1 cellular context compared by ENCODE assay signal in genomic region chr6:38573800-38574395, GRCh38.
A peak's percentile ranks its signal among the peaks of the same experiment; 100 is the strongest.
TF ChIP-seq lines count a peak whose summit lies in the region.

No MANE protein-coding gene starts in this region.

TF ChIP-seq in K562, 482 proteins besides CTCF, POLR2A, EP300 and RAD21 (continued from another document and continues in another):
- TF ChIP-seq HMBOX1 (IDR thresholded peaks at IDR 0.05) (peak; percentile 100), RBM34 (IDR thresholded peaks at IDR 0.05; ENCODE audit: borderline replicate concordance, insufficient read depth, low read length) (no peak), ZFPM2 (CRISPR knock-in tag; IDR thresholded peaks at IDR 0.05) (no peak), ZBTB8A (IDR thresholded peaks at IDR 0.05; ENCODE audit: partially characterized antibody) (no peak), OTX1 (CRISPR knock-in tag; IDR thresholded peaks at IDR 0.05) (no peak), KDM1A (IDR thresholded peaks at IDR 0.05) (0 out of 4 replicates have a peak, but pooled peaks of 1 of the 2 experiments have one; percentile 8), BRF2 (IDR thresholded peaks at IDR 0.05; ENCODE audit: borderline replicate concordance, insufficient read depth, insufficient read length) (no peak), PBX2 (CRISPR knock-in tag; IDR thresholded peaks at IDR 0.05; ENCODE audit: low read depth) (no peak), PBX2 (tag; conservative IDR thresholded peaks at IDR 0.05; ENCODE audit: low read depth) (0 out of 2 replicates have a peak, but pooled peaks have one; percentile 22), WHSC1 (IDR thresholded peaks at IDR 0.05; ENCODE audit: low read length) (no peak), SP2 (IDR thresholded peaks at IDR 0.05; ENCODE audit: extremely low read depth, low read depth, low read length, poor library complexity, severe bottlenecking) (no peak), ETV1 (tag; conservative IDR thresholded peaks at IDR 0.05; ENCODE audit: low read depth) (peak; percentile 52; the same call in 1 of the 2 replicates), JUNB (CRISPR knock-in tag; conservative IDR thresholded peaks at IDR 0.05) (no peak), TBP (optimal IDR thresholded peaks at IDR 0.05; ENCODE audit: low read depth, low read length) (no peak), ZNF639 (CRISPR knock-in tag; conservative IDR thresholded peaks at IDR 0.05 in 1 of 2, IDR thresholded peaks at IDR 0.05 in 1 of 2) (no peak), RBM14 (IDR thresholded peaks at IDR 0.05; ENCODE audit: borderline replicate concordance, insufficient read depth, low read depth, low read length) (no peak), ZEB2 (IDR thresholded peaks at IDR 0.05) (peak; percentile 29; the same call in 1 of the 2 replicates), TCFL5 (CRISPR knock-in tag; conservative IDR thresholded peaks at IDR 0.05) (no peak), ZNF212 (CRISPR knock-in tag; IDR thresholded peaks at IDR 0.05) (no peak), RHOXF2B (CRISPR knock-in tag; conservative IDR thresholded peaks at IDR 0.05) (no peak), KAT2B (IDR thresholded peaks at IDR 0.05; ENCODE audit: low read depth, low read length) (no peak), EGR1 (conservative IDR thresholded peaks at IDR 0.05) (no peak), BCL6 (CRISPR knock-in tag; IDR thresholded peaks at IDR 0.05) (no peak), MYC (IDR thresholded peaks at IDR 0.05; ENCODE audit: low read depth, low read length) (no peak), MYC (CRISPR knock-in tag; IDR thresholded peaks at IDR 0.05; ENCODE audit: borderline replicate concordance, low read depth) (no peak), ZNF507 (tag; conservative IDR thresholded peaks at IDR 0.05) (no peak), ZNF583 (CRISPR knock-in tag; IDR thresholded peaks at IDR 0.05) (no peak), GATAD2A (IDR thresholded peaks at IDR 0.05) (no peak), SMAD3 (CRISPR knock-in tag; conservative IDR thresholded peaks at IDR 0.05) (no peak), TCF15 (CRISPR knock-in tag; IDR thresholded peaks at IDR 0.05) (no peak), PHB (CRISPR knock-in tag; IDR thresholded peaks at IDR 0.05) (no peak), FOXM1 (IDR thresholded peaks at IDR 0.05; ENCODE audit: low read depth) (no peak), FOXM1 (CRISPR knock-in tag; IDR thresholded peaks at IDR 0.05; ENCODE audit: low read depth) (no peak), TAF7 (tag; IDR thresholded peaks at IDR 0.05) (no peak), FOXJ2 (tag; IDR thresholded peaks at IDR 0.05) (no peak), BACH1 (tag; IDR thresholded peaks at IDR 0.05) (peak; percentile 90), HDAC2 (IDR thresholded peaks at IDR 0.05) (peak; percentile 35; the same call in 1 of the 2 replicates), PTRF (tag; IDR thresholded peaks at IDR 0.05) (no peak), ELK3 (CRISPR knock-in tag; IDR thresholded peaks at IDR 0.05) (no peak), ELF4 (CRISPR knock-in tag; IDR thresholded peaks at IDR 0.05) (0 out of 2 replicates have a peak, but pooled peaks have one; percentile 13), STAT5A (IDR thresholded peaks at IDR 0.05; ENCODE audit: borderline replicate concordance, low read length) (no peak), ZNF398 (CRISPR knock-in tag; IDR thresholded peaks at IDR 0.05) (no peak), VEZF1 (CRISPR knock-in tag; IDR thresholded peaks at IDR 0.05) (no peak), SMAD4 (CRISPR knock-in tag; conservative IDR thresholded peaks at IDR 0.05) (0 out of 2 replicates have a peak, but pooled peaks have one; percentile 10), ZNF23 (CRISPR knock-in tag; IDR thresholded peaks at IDR 0.05) (no peak), PPARD (CRISPR knock-in tag; IDR thresholded peaks at IDR 0.05) (no peak), NR4A1 (CRISPR knock-in tag; IDR thresholded peaks at IDR 0.05) (no peak), NR4A1 (tag; IDR thresholded peaks at IDR 0.05) (no peak), MAFF (IDR thresholded peaks at IDR 0.05; ENCODE audit: low read length) (peak; percentile 91), SOX6 (IDR thresholded peaks at IDR 0.05) (peak; percentile 57), KAT8 (IDR thresholded peaks at IDR 0.05; ENCODE audit: low read depth) (no peak), BRD9 (IDR thresholded peaks at IDR 0.05; ENCODE audit: low read depth, partially characterized antibody) (peak; percentile 64), SRSF3 (IDR thresholded peaks at IDR 0.05; ENCODE audit: insufficient read depth, low read length) (no peak), ERF (CRISPR knock-in tag; IDR thresholded peaks at IDR 0.05) (no peak), ZSCAN29 (IDR thresholded peaks at IDR 0.05) (no peak), NFE2 (IDR thresholded peaks at IDR 0.05; ENCODE audit: low read depth) (peak; percentile 86), EZH2 (IDR thresholded peaks at IDR 0.05; ENCODE audit: borderline replicate concordance, low read depth, low read length) (no peak), CBX1 (IDR thresholded peaks at IDR 0.05; ENCODE audit: low read depth) (no peak), ZNF224 (CRISPR knock-in tag; IDR thresholded peaks at IDR 0.05) (no peak), TARDBP (IDR thresholded peaks at IDR 0.05) (no peak), HMGXB4 (CRISPR knock-in tag; IDR thresholded peaks at IDR 0.05) (no peak), KHSRP (IDR thresholded peaks at IDR 0.05) (no peak), ZNF444 (CRISPR knock-in tag; IDR thresholded peaks at IDR 0.05) (no peak), NFRKB (IDR thresholded peaks at IDR 0.05; ENCODE audit: low read depth) (0 out of 2 replicates have a peak, but pooled peaks have one; percentile 35), NR0B1 (IDR thresholded peaks at IDR 0.05; ENCODE audit: partially characterized antibody) (no peak), IFI16 (CRISPR knock-in tag; IDR thresholded peaks at IDR 0.05) (no peak), ZNF316 (IDR thresholded peaks at IDR 0.05) (peak; percentile 99), KLF10 (CRISPR knock-in tag; IDR thresholded peaks at IDR 0.05) (no peak)
